Comparison of ENCODE assay signal across 23 cellular contexts in the genomic region with DNA sequence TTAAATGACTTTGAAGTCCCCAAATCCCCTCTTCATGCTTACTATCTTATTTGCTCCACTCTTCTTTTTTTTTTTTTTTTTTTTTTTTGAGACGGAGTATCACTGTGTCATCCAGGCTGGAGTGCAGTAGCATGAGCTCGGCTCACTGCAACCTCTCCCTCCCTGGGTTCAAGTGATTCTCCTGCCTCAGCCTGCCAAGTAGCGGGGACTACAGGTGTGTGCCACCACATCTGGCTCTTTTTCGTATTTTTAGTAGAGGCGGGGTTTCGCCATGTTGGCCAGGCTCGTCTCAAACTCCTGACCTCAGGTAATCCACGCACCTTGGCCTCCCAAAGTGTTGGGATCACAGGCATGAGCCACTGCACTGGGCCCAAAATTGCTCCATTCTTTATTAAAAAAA.
"Had no signal": no experiment of that assay in that cellular context is flagged by ENCODE, and none has a peak within 500 bp of the region (broad histone marks: within the 10 kb centered on the region; RNA-seq: fewer than 3 reads in every experiment).

No MANE protein-coding gene starts in this region.

- H3K4me3 ChIP-seq: esophagus muscularis mucosa, gastroesophageal sphincter, heart right ventricle, mucosa of descending colon, ovary, psoas muscle, testis had no signal

- H3K27ac ChIP-seq: brain microvascular endothelial cell, esophagus muscularis mucosa, gastroesophageal sphincter, ovary, psoas muscle, testis had no signal

- DNase-seq: activated CD4-positive, alpha-beta memory T cell treated with anti-CD3 and anti-CD28 coated beads, Interleukin-2, amount 10 ng/mL, durations not matched to agents 7 days and 5 days; activated CD4-positive, alpha-beta T cell treated with anti-CD3 and anti-CD28 coated beads for 48 hours; activated CD8-positive, alpha-beta memory T cell treated with anti-CD3 and anti-CD28 coated beads, Interleukin-2, amount 10 ng/mL, durations not matched to agents 7 days and 5 days; activated naive CD4-positive, alpha-beta T cell treated with anti-CD3 and anti-CD28 coated beads, Interleukin-2, amount 10 ng/mL, durations not matched to agents 7 days and 5 days; aorta; brain microvascular endothelial cell; cortex of kidney; effector CD8-positive, alpha-beta T cell; heart right ventricle; immature natural killer cell; kidney glomerular epithelial cell; naive B cell; ovary; psoas muscle; right cardiac atrium; testis had no signal

- H3K27me3 ChIP-seq: brain microvascular endothelial cell, esophagus muscularis mucosa, gastroesophageal sphincter, heart right ventricle, ovary, testis had no signal

- H3K4me1 ChIP-seq: esophagus muscularis mucosa, gastroesophageal sphincter, psoas muscle, testis had no signal

- H3K27ac Mint-ChIP-seq: type B pancreatic cell, WTC11 had no signal

- H3K36me3 Mint-ChIP-seq: type B pancreatic cell, WTC11 had no signal

- H3K9me3 ChIP-seq: esophagus muscularis mucosa, gastroesophageal sphincter, heart right ventricle, mucosa of descending colon, ovary, psoas muscle, testis had no signal

- H3K9me3 Mint-ChIP-seq: activated CD4-positive, alpha-beta memory T cell treated with anti-CD3 and anti-CD28 coated beads, Interleukin-2, amount 10 ng/mL, durations not matched to agents 7 days and 5 days; activated naive CD4-positive, alpha-beta T cell treated with anti-CD3 and anti-CD28 coated beads, Interleukin-2, amount 10 ng/mL, durations not matched to agents 7 days and 5 days; immature natural killer cell; memory B cell; naive B cell; T-helper 2 cell treated with Interferon-gamma antibody and Interleukin-4, amounts not matched to agents 5 μg/mL and 100 μg/mL, for 36 hours; type B pancreatic cell; WTC11 had no signal

- H3K36me3 ChIP-seq: brain microvascular endothelial cell, esophagus muscularis mucosa, gastroesophageal sphincter, ovary had no signal

- H3K4me3 Mint-ChIP-seq: memory B cell, type B pancreatic cell, WTC11 had no signal

- H3K4me1 Mint-ChIP-seq: WTC11 had no signal

- H3K27me3 Mint-ChIP-seq: activated CD4-positive, alpha-beta memory T cell treated with anti-CD3 and anti-CD28 coated beads, Interleukin-2, amount 10 ng/mL, durations not matched to agents 7 days and 5 days; activated CD8-positive, alpha-beta memory T cell treated with anti-CD3 and anti-CD28 coated beads, Interleukin-2, amount 10 ng/mL, durations not matched to agents 7 days and 5 days; activated naive CD4-positive, alpha-beta T cell treated with anti-CD3 and anti-CD28 coated beads, Interleukin-2, amount 10 ng/mL, durations not matched to agents 7 days and 5 days; memory B cell; naive B cell; type B pancreatic cell had no signal
